ENCODE assay signal across 16 cellular contexts in genomic region chrX:1477801-1478458, GRCh38. TPM values are rescaled to one million over a fixed set of nuclear protein-coding genes. Genes with fewer than 3 reads are reported as not detected.
DNase-seq lines count a peak whose midpoint lies in the region; ATAC-seq and TF ChIP-seq lines count a peak whose summit lies in the region.
"Had no signal": no experiment of that assay in that cellular context is flagged by ENCODE, and none has a peak within 500 bp of the region (broad histone marks: within the 10 kb centered on the region; RNA-seq: fewer than 3 reads in every experiment).

No MANE protein-coding gene starts in this region.

- no peaks in the 10 kb centered on the region for H3K79me2 ChIP-seq in osteoblast (ENCODE audit: insufficient read depth, low read length)

- no peak for TF ChIP-seq CTCF in osteoblast (IDR thresholded peaks at IDR 0.05; ENCODE audit: extremely low read depth, low read depth, low read length)

- peak overlapping the region; percentile 12 for H3K4me3 Mint-ChIP-seq in activated CD4-positive, alpha-beta T cell treated with anti-CD3 and anti-CD28 coated beads, Interleukin-2, amount 10 ng/mL, durations not matched to agents 24 days and 14 days
- H3K4me3 Mint-ChIP-seq in activated naive CD8-positive, alpha-beta T cell treated with anti-CD3 and anti-CD28 coated beads, Interleukin-2, amount 10 ng/mL, durations not matched to agents 7 days and 5 days, result peak overlapping the region; percentile 12

- no peaks in the 10 kb centered on the region for H3K4me1 ChIP-seq in osteoblast (ENCODE audit: insufficient read depth, low read length)

- H3K9me3 ChIP-seq in osteoblast (ENCODE audit: low read depth, low read length), result no peaks in the 10 kb centered on the region

- DNase-seq in activated CD4-positive, alpha-beta T cell treated with anti-CD3 and anti-CD28 coated beads, Interleukin-2, amount 10 ng/mL, durations not matched to agents 24 days and 14 days, result peak; percentile 55
- DNase-seq in activated CD4-positive, alpha-beta T cell treated with anti-CD3 and anti-CD28 coated beads for 48 hours, result no peak
- DNase-seq in OCI-M1 (lab: John Stamatoyannopoulos, UW), result peak; percentile 80
- peak; percentile 15 for DNase-seq in activated naive CD8-positive, alpha-beta T cell treated with anti-CD3 and anti-CD28 coated beads, Interleukin-2, amount 10 ng/mL, durations not matched to agents 7 days and 5 days
- peak; percentile 24 for DNase-seq in stimulated activated CD8-positive, alpha-beta memory T cell treated with anti-CD3 and anti-CD28 coated beads, Interleukin-4, amount 100 ng/mL, for 48 hours
- no peak for DNase-seq in LoVo (ENCODE audit: low spot score)
- no peak for DNase-seq in osteoblast (ENCODE audit: insufficient read length, low spot score, missing footprints)
- DNase-seq in NCI-H774 (lab: John Stamatoyannopoulos, UW), result no peak
- DNase-seq: activated effector memory CD4-positive, alpha-beta T cell treated with Interleukin-2 at 50 U/mL for 16 hours; caudate nucleus; hippocampal formation; left ventricle myocardium superior; NCI-H1092; NCI-H226 had no signal

- no peak for ATAC-seq in activated naive CD8-positive, alpha-beta T cell treated with anti-CD3 and anti-CD28 coated beads, Interleukin-2, amount 10 ng/mL, durations not matched to agents 7 days and 5 days (ENCODE audit: low read depth)
- ATAC-seq: left ventricle myocardium superior, Panc1 had no signal

- H3K4me1 Mint-ChIP-seq in activated CD4-positive, alpha-beta T cell treated with anti-CD3 and anti-CD28 coated beads, Interleukin-2, amount 10 ng/mL, durations not matched to agents 24 days and 14 days, result peaks cover 74% of the 10 kb centered on the region
- peaks cover 62% of the 10 kb centered on the region for H3K4me1 Mint-ChIP-seq in activated naive CD8-positive, alpha-beta T cell treated with anti-CD3 and anti-CD28 coated beads, Interleukin-2, amount 10 ng/mL, durations not matched to agents 7 days and 5 days

- peaks cover 72% of the 10 kb centered on the region for H3K36me3 Mint-ChIP-seq in activated CD4-positive, alpha-beta T cell treated with anti-CD3 and anti-CD28 coated beads, Interleukin-2, amount 10 ng/mL, durations not matched to agents 24 days and 14 days (ENCODE audit: low read depth)
- H3K36me3 Mint-ChIP-seq in activated naive CD8-positive, alpha-beta T cell treated with anti-CD3 and anti-CD28 coated beads, Interleukin-2, amount 10 ng/mL, durations not matched to agents 7 days and 5 days, result peaks cover 68% of the 10 kb centered on the region

- intact Hi-C loops in activated CD4-positive, alpha-beta T cell treated with anti-CD3 and anti-CD28 coated beads, Interleukin-2, amount 10 ng/mL, durations not matched to agents 24 days and 14 days (cut with micrococcal nuclease), result no loop called here

- no peaks in the 10 kb centered on the region for H4K20me1 ChIP-seq in osteoblast (ENCODE audit: insufficient read depth, low read length)

- no peak overlapping the region for H3K4me2 ChIP-seq in osteoblast (ENCODE audit: insufficient read depth, low read length)
- H3K4me2 ChIP-seq: smooth muscle cell had no signal

- no peaks in the 10 kb centered on the region for H3K27me3 Mint-ChIP-seq in activated CD4-positive, alpha-beta T cell treated with anti-CD3 and anti-CD28 coated beads, Interleukin-2, amount 10 ng/mL, durations not matched to agents 24 days and 14 days
- no peaks in the 10 kb centered on the region for H3K27me3 Mint-ChIP-seq in activated naive CD8-positive, alpha-beta T cell treated with anti-CD3 and anti-CD28 coated beads, Interleukin-2, amount 10 ng/mL, durations not matched to agents 7 days and 5 days

- H3K4me3 ChIP-seq in osteoblast (ENCODE audit: insufficient read depth, low read length), result no peak overlapping the region
- H3K4me3 ChIP-seq: smooth muscle cell had no signal

- peak overlapping the region; percentile 73 for H3K27ac Mint-ChIP-seq in activated CD4-positive, alpha-beta T cell treated with anti-CD3 and anti-CD28 coated beads, Interleukin-2, amount 10 ng/mL, durations not matched to agents 24 days and 14 days
- H3K27ac Mint-ChIP-seq in activated naive CD8-positive, alpha-beta T cell treated with anti-CD3 and anti-CD28 coated beads, Interleukin-2, amount 10 ng/mL, durations not matched to agents 7 days and 5 days, result peak overlapping the region; percentile 54

- H2AFZ ChIP-seq in osteoblast (ENCODE audit: low read length), result no peak overlapping the region

- H3K27ac ChIP-seq in osteoblast (ENCODE audit: low read depth, low read length), result no peak overlapping the region

- POLR2A ChIA-PET in activated naive CD8-positive, alpha-beta T cell treated with anti-CD3 and anti-CD28 coated beads, Interleukin-2, amount 10 ng/mL, durations not matched to agents 7 days and 5 days (lab: Charles Lee), result no interaction called here

- no peaks in the 10 kb centered on the region for H3K36me3 ChIP-seq in osteoblast (ENCODE audit: insufficient read depth, low read length)

- H3K27me3 ChIP-seq in osteoblast (ENCODE audit: insufficient read depth, low read length), result no peaks in the 10 kb centered on the region

- peaks cover 39% of the 10 kb centered on the region for H3K9me3 Mint-ChIP-seq in activated CD4-positive, alpha-beta T cell treated with anti-CD3 and anti-CD28 coated beads, Interleukin-2, amount 10 ng/mL, durations not matched to agents 24 days and 14 days
- H3K9me3 Mint-ChIP-seq in activated naive CD8-positive, alpha-beta T cell treated with anti-CD3 and anti-CD28 coated beads, Interleukin-2, amount 10 ng/mL, durations not matched to agents 7 days and 5 days, result peaks cover 34% of the 10 kb centered on the region

RNA-seq across cellular contexts. Expression of gene ASMTL, which starts 25.2 kb away (rescaled TPM):
- total RNA-seq in activated CD4-positive, alpha-beta T cell treated with anti-CD3 and anti-CD28 coated beads, Interleukin-2, amount 10 ng/mL, durations not matched to agents 24 days and 14 days, result 44.5 and 46.6 TPM in 2 replicates
- 10 to 100 TPM; 39.4 to 42.2 TPM for total RNA-seq in activated naive CD8-positive, alpha-beta T cell treated with anti-CD3 and anti-CD28 coated beads, Interleukin-2, amount 10 ng/mL, durations not matched to agents 7 days and 5 days
- 22.4 and 24.6 TPM in 2 replicates for total RNA-seq in osteoblast

RNA-seq across cellular contexts. Expression of gene P2RY8, which starts 59.1 kb away (rescaled TPM):
- 19.1 and 19.5 TPM in 2 replicates for total RNA-seq in activated CD4-positive, alpha-beta T cell treated with anti-CD3 and anti-CD28 coated beads, Interleukin-2, amount 10 ng/mL, durations not matched to agents 24 days and 14 days
- 10 to 100 TPM; 87.6 to 92.4 TPM for total RNA-seq in activated naive CD8-positive, alpha-beta T cell treated with anti-CD3 and anti-CD28 coated beads, Interleukin-2, amount 10 ng/mL, durations not matched to agents 7 days and 5 days
- under 0.01 TPM in 1 of 2 replicates, not detected in the other for total RNA-seq in osteoblast
- total RNA-seq: smooth muscle cell had no signal

Comparison
In these comparisons a context has a peak if more than half of its experiments do, and no peak if none do; other contexts are left out.
1. DNase-seq: peak in activated CD4-positive, alpha-beta T cell treated with anti-CD3 and anti-CD28 coated beads, Interleukin-2, amount 10 ng/mL, durations not matched to agents 24 days and 14 days (single experiment), OCI-M1 (single experiment), activated naive CD8-positive, alpha-beta T cell treated with anti-CD3 and anti-CD28 coated beads, Interleukin-2, amount 10 ng/mL, durations not matched to agents 7 days and 5 days (single experiment) and stimulated activated CD8-positive, alpha-beta memory T cell treated with anti-CD3 and anti-CD28 coated beads, Interleukin-4, amount 100 ng/mL, for 48 hours (single experiment); none in activated CD4-positive, alpha-beta T cell treated with anti-CD3 and anti-CD28 coated beads for 48 hours (single experiment), LoVo (single experiment), osteoblast (single experiment) and NCI-H774 (single experiment).
2. RNA of gene P2RY8, which starts 59.1 kb away (total RNA-seq): 87.6 to 92.4 TPM in activated naive CD8-positive, alpha-beta T cell treated with anti-CD3 and anti-CD28 coated beads, Interleukin-2, amount 10 ng/mL, durations not matched to agents 7 days and 5 days and 19.1 to 19.5 TPM in activated CD4-positive, alpha-beta T cell treated with anti-CD3 and anti-CD28 coated beads, Interleukin-2, amount 10 ng/mL, durations not matched to agents 24 days and 14 days; under 0.01 TPM in osteoblast; every median in the first group is over 10 times any median in the second.